Comparison of ENCODE assay signal across 31 cellular contexts in the genomic region with DNA sequence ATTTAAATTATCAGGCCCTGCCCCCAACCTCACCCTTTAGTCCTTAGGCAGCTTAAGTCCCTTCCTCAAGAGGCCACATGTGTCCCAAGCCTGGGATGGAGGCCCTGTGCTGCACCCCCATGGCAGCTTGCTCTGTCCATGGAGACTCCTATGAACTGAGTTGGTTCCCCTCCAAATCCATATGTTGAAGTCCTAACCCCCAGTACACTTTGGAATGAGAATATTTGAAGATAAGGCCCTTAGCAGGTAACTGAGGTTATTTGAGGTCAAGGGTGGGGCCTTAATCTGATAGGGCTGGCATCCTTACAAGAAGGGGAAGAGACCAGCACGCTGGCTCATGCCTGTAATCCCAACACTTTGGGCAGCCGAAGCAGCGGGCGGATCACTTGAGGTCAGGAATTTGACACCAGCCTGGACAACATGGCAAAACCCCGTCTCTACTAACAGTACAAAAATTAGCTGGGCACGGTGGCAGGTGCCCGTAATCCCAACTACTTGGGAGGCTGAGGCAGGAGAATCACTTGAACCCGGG.
"Had no signal": no experiment of that assay in that cellular context is flagged by ENCODE, and none has a peak within 500 bp of the region (broad histone marks: within the 10 kb centered on the region; RNA-seq: fewer than 3 reads in every experiment).

No MANE protein-coding gene starts in this region.

- H3K36me3 ChIP-seq: ascending aorta, MG63, SJSA1 had no signal

- ATAC-seq: activated CD8-positive, alpha-beta T cell treated with anti-CD3 and anti-CD28 coated beads, Interleukin-2, amount 10 ng/mL, durations not matched to agents 7 days and 5 days; activated naive CD4-positive, alpha-beta T cell treated with anti-CD3 and anti-CD28 coated beads, Interleukin-2, amount 50 U/mL, for 72 hours; activated naive CD8-positive, alpha-beta T cell treated with anti-CD3 and anti-CD28 coated beads, Interleukin-2, amount 50 U/mL, for 24 hours; activated T-cell treated with anti-CD3 and anti-CD28 coated beads, Interleukin-2, amount 50 U/mL, for 4 hours; body of pancreas; PC-3 had no signal

- H3K36me3 Mint-ChIP-seq: activated naive CD4-positive, alpha-beta T cell treated with anti-CD3 and anti-CD28 coated beads, Interleukin-2, amount 50 U/mL, for 72 hours had no signal

- FAIRE-seq: bronchial epithelial cell, RCC 7860 had no signal

- H3K4me3 ChIP-seq: ascending aorta, body of pancreas, MG63, SJSA1 had no signal

- H3K9me3 Mint-ChIP-seq: activated naive CD4-positive, alpha-beta T cell treated with anti-CD3 and anti-CD28 coated beads, Interleukin-2, amount 50 U/mL, for 72 hours; activated naive CD8-positive, alpha-beta T cell treated with anti-CD3 and anti-CD28 coated beads, Interleukin-2, amount 50 U/mL, for 24 hours; activated T-cell treated with anti-CD3 and anti-CD28 coated beads, Interleukin-2, amount 50 U/mL, for 4 hours; central memory CD8-positive, alpha-beta T cell; T-helper 1 cell treated with Interleukin-12 subunit alpha and Interleukin-12 subunit beta and Interleukin-4 antibody, amounts not matched to agents 30 μg/mL and 1 μg/mL, for 36 hours had no signal

- DNase-seq: activated CD4-positive, alpha-beta T cell treated with anti-CD3 and anti-CD28 coated beads for 48 hours; activated CD4-positive, alpha-beta T cell treated with anti-CD3 and anti-CD28 coated beads, Interleukin-2, amount 50 U/mL, for 4 hours; activated CD4-positive, CD25-positive, alpha-beta regulatory T cell treated with anti-CD3 and anti-CD28 coated beads, Interleukin-2, amount 50 U/mL, for 72 hours; activated CD8-positive, alpha-beta T cell treated with anti-CD3 and anti-CD28 coated beads, Interleukin-2, amount 10 ng/mL, durations not matched to agents 7 days and 5 days; activated effector memory CD4-positive, alpha-beta T cell treated with anti-CD3 and anti-CD28 coated beads, Interleukin-2, amount 50 U/mL, for 16 hours; activated naive CD4-positive, alpha-beta T cell treated with Interleukin-2 at 50 U/mL for 16 hours; activated naive CD8-positive, alpha-beta T cell treated with anti-CD3 and anti-CD28 coated beads, Interleukin-2, amount 50 U/mL, for 24 hours; activated T-cell treated with anti-CD3 and anti-CD28 coated beads, Interleukin-2, amount 50 U/mL, for 4 hours; amniotic stem cell; body of pancreas; MG63; NCI-H1092 treated with DMSO at 0.1 percent for 48 hours; NCI-H1417 treated with DMSO at 0.1 percent for 48 hours; NCI-H1694; NCI-H2029; NCI-H2107; NCI-H2171 treated with DMSO at 0.1 percent for 48 hours; NCI-H226; NCI-H526; NCI-H774; NK-92 treated with Interleukin-12 subunit alpha and Interleukin-12 subunit beta, amount 100 ng/mL, for 24 hours; PC-3; SHP77; T-helper 9 cell had no signal

- H3K4me3 Mint-ChIP-seq: activated CD8-positive, alpha-beta T cell treated with anti-CD3 and anti-CD28 coated beads, Interleukin-2, amount 10 ng/mL, durations not matched to agents 7 days and 5 days; activated naive CD8-positive, alpha-beta T cell treated with anti-CD3 and anti-CD28 coated beads, Interleukin-2, amount 50 U/mL, for 24 hours; activated T-cell treated with anti-CD3 and anti-CD28 coated beads, Interleukin-2, amount 50 U/mL, for 4 hours; central memory CD8-positive, alpha-beta T cell; T-helper 1 cell treated with Interleukin-12 subunit alpha and Interleukin-12 subunit beta and Interleukin-4 antibody, amounts not matched to agents 30 μg/mL and 1 μg/mL, for 36 hours had no signal

- H3K4me1 ChIP-seq: ascending aorta, SJSA1 had no signal

- H3K4me1 Mint-ChIP-seq: central memory CD8-positive, alpha-beta T cell had no signal

- H3K27ac ChIP-seq: ascending aorta, body of pancreas, SJSA1 had no signal

- H3K27ac Mint-ChIP-seq: activated CD8-positive, alpha-beta T cell treated with anti-CD3 and anti-CD28 coated beads, Interleukin-2, amount 10 ng/mL, durations not matched to agents 7 days and 5 days; activated naive CD4-positive, alpha-beta T cell treated with anti-CD3 and anti-CD28 coated beads, Interleukin-2, amount 50 U/mL, for 72 hours; activated naive CD8-positive, alpha-beta T cell treated with anti-CD3 and anti-CD28 coated beads, Interleukin-2, amount 50 U/mL, for 24 hours; T-helper 1 cell treated with Interleukin-12 subunit alpha and Interleukin-12 subunit beta and Interleukin-4 antibody, amounts not matched to agents 30 μg/mL and 1 μg/mL, for 36 hours had no signal

- H3K27me3 ChIP-seq: ascending aorta, body of pancreas, MG63 had no signal

- H3K9me3 ChIP-seq: ascending aorta, body of pancreas, MG63, SJSA1 had no signal
